8 cellular contexts compared by ENCODE assay signal in the genomic region with DNA sequence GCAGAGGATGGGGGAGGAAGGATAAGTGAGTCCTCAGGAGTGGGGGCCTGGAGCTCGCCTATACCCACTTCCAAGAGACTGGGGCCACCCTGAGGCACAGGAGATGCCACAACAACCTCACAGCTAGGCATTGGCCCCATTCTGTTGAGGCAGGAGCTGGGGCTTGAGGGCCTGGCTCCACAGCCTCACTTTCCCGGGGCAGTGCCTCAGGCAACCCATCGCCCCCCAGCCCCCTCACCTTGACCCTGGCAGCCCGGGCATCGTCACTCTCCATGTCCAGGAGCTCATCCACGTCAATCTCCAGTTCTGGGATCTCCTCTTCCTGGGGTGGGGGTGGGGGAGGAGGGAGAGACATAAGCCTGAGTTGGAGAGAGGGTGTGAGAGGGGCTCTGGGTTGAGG. TPM values are rescaled to one million over a fixed set of nuclear protein-coding genes. Genes with fewer than 3 reads are reported as not detected.
A peak's percentile ranks its signal among the peaks of the same experiment; 100 is the strongest.
DNase-seq lines count a peak whose midpoint lies in the region; ATAC-seq and TF ChIP-seq lines count a peak whose summit lies in the region.

No MANE protein-coding gene starts in this region.

- H2BK15ac ChIP-seq in neuronal stem cell (ENCODE audit: low read length): no peak overlapping the region

- H3K4me3 ChIP-seq in CD4-positive, alpha-beta memory T cell (ENCODE audit: low read length in 2 of 2): peak overlapping the region in 1 of 2 donors; percentile 57
- peak overlapping the region; percentile 97 for H3K4me3 ChIP-seq in OCI-LY3 (ENCODE audit: low read length)
- no peak overlapping the region for H3K4me3 ChIP-seq in endocrine pancreas (ENCODE audit: control insufficient read depth, insufficient read depth, low read length)
- H3K4me3 ChIP-seq in neuronal stem cell (ENCODE audit: low read length in 2 of 2): peak overlapping the region in 1 of 2 donors; percentile 70

- POLR2A ChIA-PET in CD4-positive, alpha-beta memory T cell (lab: Charles Lee; ENCODE audit: partially characterized antibody): interaction anchor here (0.9 to 38.9 kb wide), 16 partner anchors 9 to 1370 kb away, joined by 3 to 937 read pairs (median 16); partner anchors contain the start of genes BAD, CATSPERZ, CCDC88B and DNAJC4
- POLR2A ChIA-PET in HEK293T (lab: Yijun Ruan, JAX): interaction anchor here (0.9 to 8.9 kb wide), 8 partner anchors 9 to 110 kb away, joined by 3 to 78 read pairs (median 10); partner anchors contain the start of genes DNAJC4, PRDX5 and VEGFB

- peak overlapping the region; percentile 100 for H3K9ac ChIP-seq in OCI-LY3 (ENCODE audit: low read length)
- H3K9ac ChIP-seq in endocrine pancreas (ENCODE audit: control insufficient read depth, insufficient read depth, low read length): peak overlapping the region; percentile 38
- peak overlapping the region; percentile 0 for H3K9ac ChIP-seq in neuronal stem cell (ENCODE audit: low read depth, low read length, poor library complexity)

- intact Hi-C loops in CD4-positive, alpha-beta memory T cell (cut with micrococcal nuclease): loop anchor here (10.0 kb wide), 1 partner anchor 530 kb away; the partner anchor contains the start of gene SF1

- H3K79me1 ChIP-seq in neuronal stem cell (ENCODE audit: low read depth, low read length): peaks cover 21% of the 10 kb centered on the region

- no peak overlapping the region for H3K18ac ChIP-seq in neuronal stem cell (ENCODE audit: low read length)

- H2BK5ac ChIP-seq in neuronal stem cell (ENCODE audit: low read length): peak overlapping the region; percentile 10

- H2AFZ ChIP-seq in OCI-LY3 (ENCODE audit: low read depth, low read length) (no peak overlapping the region), neuronal stem cell (ENCODE audit: low read length) (no peak overlapping the region)

- no peak for ATAC-seq in activated CD4-positive, CD25-positive, alpha-beta regulatory T cell treated with anti-CD3 and anti-CD28 coated beads, Interleukin-2, amount 50 U/mL, for 24 hours

- peak overlapping the region; percentile 2 for H3K23ac ChIP-seq in neuronal stem cell (ENCODE audit: low read depth, low read length, poor library complexity)

- H3K36me3 ChIP-seq in CD4-positive, alpha-beta memory T cell (ENCODE audit: insufficient read depth, low read length): no peaks in the 10 kb centered on the region
- H3K36me3 ChIP-seq in OCI-LY3 (replicated peaks; ENCODE audit: low read depth, low read length) (peaks cover 19% of the 10 kb centered on the region), endocrine pancreas (ENCODE audit: control insufficient read depth, insufficient read depth, low read length) (no peaks in the 10 kb centered on the region), neuronal stem cell (replicated peaks in 1 of 2; ENCODE audit: control insufficient read depth in 2 of 2, insufficient read depth in 2 of 2, low read length in 2 of 2) (peaks cover 11 to 19% of the 10 kb centered on the region in 2 donors)

- no peak overlapping the region for H2BK120ac ChIP-seq in neuronal stem cell (ENCODE audit: low read depth, low read length)

- no peaks in the 10 kb centered on the region for H3K27me3 Mint-ChIP-seq in CD4-positive, alpha-beta memory T cell

- H3K9me3 ChIP-seq in CD4-positive, alpha-beta memory T cell (ENCODE audit: control insufficient read depth in 1 of 2, low read length in 2 of 2): no peaks in the 10 kb centered on the region
- no peaks in the 10 kb centered on the region for H3K9me3 ChIP-seq in OCI-LY3 (ENCODE audit: insufficient read depth, low read length)
- no peaks in the 10 kb centered on the region for H3K9me3 ChIP-seq in endocrine pancreas (ENCODE audit: control insufficient read depth, low read length)
- no peaks in the 10 kb centered on the region for H3K9me3 ChIP-seq in neuronal stem cell (replicated peaks in 1 of 2; ENCODE audit: control insufficient read depth in 2 of 2, insufficient read depth in 1 of 2, low read depth in 1 of 2, low read length in 2 of 2)

- peaks cover 0 to 27% of the 10 kb centered on the region in 2 donors for H3K36me3 Mint-ChIP-seq in CD4-positive, alpha-beta memory T cell

- H3K4me1 Mint-ChIP-seq in CD4-positive, alpha-beta memory T cell: peaks cover 13 to 74% (median 34%) of the 10 kb centered on the region in 4 donors

- CTCF ChIA-PET in CD4-positive, alpha-beta memory T cell (lab: Charles Lee; ENCODE audit: partially characterized antibody): interaction anchor here (0.6 to 10.5 kb wide), 7 partner anchors 19 to 437 kb away, joined by 3 to 121 read pairs (median 4); partner anchors contain the start of genes CATSPERZ, ESRRA and FERMT3
- CTCF ChIA-PET in HEK293T (lab: Yijun Ruan, JAX): interaction anchor here (1.0 kb wide), 1 partner anchor 87 kb away, joined by 4 read pairs; no protein-coding TSS in a partner anchor

- peak overlapping the region; percentile 87 for H3K4me2 ChIP-seq in OCI-LY3 (ENCODE audit: low read length)
- H3K4me2 ChIP-seq in neuronal stem cell (ENCODE audit: insufficient read depth, low read length, poor library complexity, severe bottlenecking): no peak overlapping the region

- H4K91ac ChIP-seq in neuronal stem cell (ENCODE audit: low read depth, low read length, poor library complexity): no peak overlapping the region

- H3K27ac ChIP-seq in CD4-positive, alpha-beta memory T cell (ENCODE audit: low read depth, low read length): peak overlapping the region; percentile 52
- H3K27ac ChIP-seq in OCI-LY3 (ENCODE audit: low read length) (peak overlapping the region; percentile 78), neuronal stem cell (replicated peaks; ENCODE audit: low read length) (no peak overlapping the region)

- H3K27me3 ChIP-seq in CD4-positive, alpha-beta memory T cell (ENCODE audit: insufficient read depth, low read length): no peaks in the 10 kb centered on the region
- H3K27me3 ChIP-seq in OCI-LY3 (ENCODE audit: low read depth, low read length) (no peaks in the 10 kb centered on the region), endocrine pancreas (ENCODE audit: control insufficient read depth, insufficient read depth, low read length) (no peaks in the 10 kb centered on the region), neuronal stem cell (ENCODE audit: control insufficient read depth in 3 of 3, insufficient read depth in 3 of 3, low read depth in 1 of 3, low read length in 3 of 3) (no peaks in the 10 kb centered on the region)

- H3K4me1 ChIP-seq in CD4-positive, alpha-beta memory T cell (ENCODE audit: insufficient read depth, low read length): peaks cover 47% of the 10 kb centered on the region
- H3K4me1 ChIP-seq in OCI-LY3 (ENCODE audit: low read length): peaks cover 36% of the 10 kb centered on the region
- no peaks in the 10 kb centered on the region for H3K4me1 ChIP-seq in endocrine pancreas (ENCODE audit: control insufficient read depth, insufficient read depth, low read length)
- peaks cover 24 to 37% of the 10 kb centered on the region in 2 donors for H3K4me1 ChIP-seq in neuronal stem cell (ENCODE audit: control insufficient read depth in 2 of 2, insufficient read depth in 1 of 2, low read depth in 1 of 2, low read length in 2 of 2)

- no peaks in the 10 kb centered on the region for H3K9me3 Mint-ChIP-seq in CD4-positive, alpha-beta memory T cell

- H4K20me1 ChIP-seq in OCI-LY3 (ENCODE audit: insufficient read depth, low read length): 0 out of 2 replicates have a peak, but pooled peaks cover 3% of the 10 kb centered on the region

- H4K8ac ChIP-seq in neuronal stem cell (ENCODE audit: low read depth, low read length): no peak overlapping the region

- peak overlapping the region in 7 of 8 donors; percentile 84 to 92 (median 87) for H3K4me3 Mint-ChIP-seq in CD4-positive, alpha-beta memory T cell

- TF ChIP-seq CTCF in OCI-LY3 (IDR thresholded peaks at IDR 0.05; ENCODE audit: low read depth, low read length): no peak

- no peak overlapping the region for H3K14ac ChIP-seq in neuronal stem cell (ENCODE audit: low read length)

- WGBS in neuronal stem cell (ENCODE audit: extremely low coverage in 2 of 2, insufficient read length in 2 of 2, insufficient replicate concordance in 1 of 2), 2 donors: no CpG with 5 or more reads among the region's 6 CpGs

- peak overlapping the region; percentile 6 for H2AK5ac ChIP-seq in neuronal stem cell (ENCODE audit: low read depth, low read length)

- no peak overlapping the region for H2BK12ac ChIP-seq in neuronal stem cell (ENCODE audit: low read length)

- no peak overlapping the region for H3K4ac ChIP-seq in neuronal stem cell (ENCODE audit: low read length)

- DNase-seq in CD4-positive, alpha-beta memory T cell: no peak
- no peak for DNase-seq in neuronal stem cell (ENCODE audit: low spot score)
- no peak for DNase-seq in HEK293T (ENCODE audit: extremely low spot score)
- DNase-seq in NCI-H748 (lab: John Stamatoyannopoulos, UW; ENCODE audit: unreplicated experiment): no peak
- no peak for DNase-seq in NCI-H345 treated with DMSO at 0.1 percent for 48 hours (lab: John Stamatoyannopoulos, UW; ENCODE audit: unreplicated experiment)

- peaks cover 59% of the 10 kb centered on the region for H3K79me2 ChIP-seq in OCI-LY3 (ENCODE audit: low read length)

- H3K27ac Mint-ChIP-seq in CD4-positive, alpha-beta memory T cell: peak overlapping the region in 5 of 7 donors; percentile 67 to 94 (median 87)

RNA-seq across cellular contexts. Expression of gene PPP1R14B, which starts 1.8 kb away (rescaled TPM):
- 10 to 100 TPM; 32.2 to 38.4 TPM for total RNA-seq in CD4-positive, alpha-beta memory T cell
- 10 to 100 TPM; 52.1 to 83.5 TPM for polyA plus RNA-seq in CD4-positive, alpha-beta memory T cell
- polyA plus RNA-seq in neuronal stem cell (2013, experiment 1 of 2): 292 TPM
- polyA plus RNA-seq in neuronal stem cell (2013, experiment 2 of 2): 280 TPM

RNA-seq across cellular contexts. Expression of gene FKBP2, which starts 4.1 kb away (rescaled TPM):
- 10 to 100 TPM; 41.4 to 46.4 TPM for total RNA-seq in CD4-positive, alpha-beta memory T cell
- polyA plus RNA-seq in CD4-positive, alpha-beta memory T cell: 100 to 1,000 TPM; 106 to 107 TPM
- polyA plus RNA-seq in neuronal stem cell (2013, experiment 1 of 2): 36.4 TPM
- 40.7 TPM for polyA plus RNA-seq in neuronal stem cell (2013, experiment 2 of 2)

RNA-seq across cellular contexts. Expression of gene PLCB3, which starts 6.4 kb away (rescaled TPM):
- 10 to 100 TPM; 10.8 to 11.9 TPM for total RNA-seq in CD4-positive, alpha-beta memory T cell
- polyA plus RNA-seq in CD4-positive, alpha-beta memory T cell: under 1 TPM in 1 of 2 donors, not detected in 1; 0.71 TPM
- 17.0 TPM for polyA plus RNA-seq in neuronal stem cell (2013, experiment 1 of 2)
- 17.0 TPM for polyA plus RNA-seq in neuronal stem cell (2013, experiment 2 of 2)

RNA-seq across cellular contexts. Expression of gene VEGFB, which starts 10.6 kb away (rescaled TPM):
- total RNA-seq in CD4-positive, alpha-beta memory T cell: 10 to 100 TPM; 96.8 to 97.3 TPM
- 10 to 100 TPM in 1 of 2 donors, 1 to 10 TPM in 1; 2.3 to 22.2 TPM for polyA plus RNA-seq in CD4-positive, alpha-beta memory T cell
- 35.4 TPM for polyA plus RNA-seq in neuronal stem cell (2013, experiment 1 of 2)
- polyA plus RNA-seq in neuronal stem cell (2013, experiment 2 of 2): 32.3 TPM

RNA-seq across cellular contexts. Expression of gene DNAJC4, which starts 14.6 kb away (rescaled TPM):
- 10 to 100 TPM; 60.6 to 64.5 TPM for total RNA-seq in CD4-positive, alpha-beta memory T cell
- 10 to 100 TPM; 15.6 to 23.6 TPM for polyA plus RNA-seq in CD4-positive, alpha-beta memory T cell
- polyA plus RNA-seq in neuronal stem cell (2013, experiment 1 of 2): 29.4 TPM
- polyA plus RNA-seq in neuronal stem cell (2013, experiment 2 of 2): 29.4 TPM

Comparison
In these comparisons a context has a peak if more than half of its experiments do, and no peak if none do; other contexts are left out.
1. H3K9ac ChIP-seq: peak in every context shown above with its lines; median percentile 100 in OCI-LY3; 38 in endocrine pancreas; 0 in neuronal stem cell.